Comparison of ENCODE assay signal across 8 cellular contexts in genomic region chr6:83193747-83194582, GRCh38. TPM values are rescaled to one million over a fixed set of nuclear protein-coding genes. Genes with fewer than 3 reads are reported as not detected.
DNase-seq lines count a peak whose midpoint lies in the region; ATAC-seq and TF ChIP-seq lines count a peak whose summit lies in the region.

No MANE protein-coding gene starts in this region.

- POLR2A ChIA-PET in HCT116 (lab: Charles Lee) = interaction anchor here (0.7 kb wide), 1 partner anchor 28 kb away, joined by 3 read pairs; no protein-coding TSS in a partner anchor

- CTCF ChIA-PET in HCT116 (lab: Charles Lee) = interaction anchor here (2.0 kb wide), 1 partner anchor 127 kb away, joined by 5 read pairs; no protein-coding TSS in a partner anchor

- 4 to 20% methylated on average over 9 to 44 of the region's 44 CpGs for WGBS in endodermal cell (ENCODE audit: insufficient coverage in 1 of 2, insufficient read length in 1 of 2), 2 experiments
- 3% methylated on average over 33 of the region's 44 CpGs for whole genome bisulfite sequencing in suprapubic skin

- no peaks in the 10 kb centered on the region for H3K9me3 Mint-ChIP-seq in endodermal cell

- peak; percentile 73 for ATAC-seq in HCT116

- H3K36me3 Mint-ChIP-seq in endodermal cell (ENCODE audit: low read depth) = peaks cover 46% of the 10 kb centered on the region

- TF ChIP-seq EP300 in suprapubic skin (IDR thresholded peaks at IDR 0.05) = no peak

- H3K4me3 ChIP-seq in HCT116 (replicated peaks in 1 of 2; ENCODE audit: low read depth in 1 of 2, low read length in 2 of 2) (peak overlapping the region; percentile 79 to 84), endodermal cell (ENCODE audit: low read length) (peak overlapping the region; percentile 99), suprapubic skin (peak overlapping the region; percentile 96)

- H3K79me2 ChIP-seq in HCT116 (ENCODE audit: insufficient read depth, low read length) = peaks cover 38% of the 10 kb centered on the region

- H3K27me3 Mint-ChIP-seq in endodermal cell (ENCODE audit: insufficient read depth) = no peaks in the 10 kb centered on the region

- peak overlapping the region; percentile 91 for H3K4me2 ChIP-seq in HCT116 (ENCODE audit: low read length)

- H3K27ac ChIP-seq in HCT116 (ENCODE audit: low read depth, low read length) (peak overlapping the region; percentile 72; the same call in 1 of the 2 replicates), endodermal cell (ENCODE audit: low read depth, low read length) (peak overlapping the region; percentile 54), suprapubic skin (peak overlapping the region; percentile 49)

- DNase-seq in DMS 273 (lab: John Stamatoyannopoulos, UW; ENCODE audit: unreplicated experiment) (peak; percentile 61), DMS 273 treated with DMSO at 0.1 percent for 48 hours (lab: John Stamatoyannopoulos, UW) (no peak), HCT116 (ENCODE audit: low read depth, low spot score) (peak; percentile 21), NCI-H1105 (lab: John Stamatoyannopoulos, UW) (peak; percentile 69), endodermal cell (peak; percentile 94), mesenteric fat pad (ENCODE audit: low spot score) (peak; percentile 90), suprapubic skin (ENCODE audit: low spot score in 2 of 2) (peak; percentile 77 to 80)
- DNase-seq in activated CD4-positive, alpha-beta T cell treated with anti-CD3 and anti-CD28 coated beads, Interleukin-2, amount 50 U/mL, for 4 hours = peak; percentile 1

- no TSS peak for BruUV-seq in HCT116 (replicated peaks; lab: Mats Ljungman, UMichigan)

- TF ChIP-seq RAD21 in HCT116 (IDR thresholded peaks at IDR 0.05; ENCODE audit: low read depth) = no peak

- H3K36me3 ChIP-seq in HCT116 (ENCODE audit: control insufficient read depth in 1 of 2, insufficient read depth in 2 of 2, low read length in 2 of 2) (peaks cover 0 to 7% of the 10 kb centered on the region in 2 experiments; a peak in 3 of 4 replicates), endodermal cell (ENCODE audit: control insufficient read depth, insufficient read depth, low read length) (peaks cover 45% of the 10 kb centered on the region), suprapubic skin (peaks cover 16% of the 10 kb centered on the region)

- intact Hi-C loops in HCT116 (cut with micrococcal nuclease) = no loop called here

- RAD21 ChIA-PET in HCT116 (lab: Charles Lee; ENCODE audit: low non-redundant PET in 1 of 2, low total read pairs in 2 of 2, uncharacterized antibody in 2 of 2, unreplicated experiment in 2 of 2) = interaction anchor here in 1 of 2 experiments (0.7 to 0.8 kb wide), 2 partner anchors 21 to 321 kb away, joined by 3 to 4 read pairs; no protein-coding TSS in a partner anchor

- peak overlapping the region; percentile 84 for H2AFZ ChIP-seq in HCT116 (ENCODE audit: low read depth, low read length, poor library complexity, severe bottlenecking)

- TF ChIP-seq POLR2A in HCT116 (IDR thresholded peaks at IDR 0.05; ENCODE audit: borderline replicate concordance, extremely low read depth, insufficient read depth, insufficient read length) (no peak), suprapubic skin (IDR thresholded peaks at IDR 0.05) (no peak)

- peak overlapping the region; percentile 98 for H3K4me3 Mint-ChIP-seq in endodermal cell

- H3K27me3 ChIP-seq in HCT116 (ENCODE audit: insufficient read depth, low read length) = no peaks in the 10 kb centered on the region
- H3K27me3 ChIP-seq in endodermal cell (ENCODE audit: control insufficient read depth, insufficient read depth, low read length, poor library complexity, severe bottlenecking) = no peaks in the 10 kb centered on the region
- no peaks in the 10 kb centered on the region for H3K27me3 ChIP-seq in suprapubic skin

- H3K9ac ChIP-seq in HCT116 (ENCODE audit: low read length) (peak overlapping the region; percentile 77), endodermal cell (ENCODE audit: extremely low read depth, low read length, poor library complexity, severe bottlenecking) (peak overlapping the region; percentile 97)

- no peaks in the 10 kb centered on the region for H3K9me3 ChIP-seq in HCT116 (ENCODE audit: control insufficient read depth in 1 of 2, insufficient read depth in 1 of 2, low read depth in 1 of 2, low read length in 2 of 2)
- peaks cover 6% of the 10 kb centered on the region for H3K9me3 ChIP-seq in endodermal cell (ENCODE audit: control insufficient read depth, low read length)
- no peaks in the 10 kb centered on the region for H3K9me3 ChIP-seq in suprapubic skin

- H3K4me1 Mint-ChIP-seq in endodermal cell = peaks cover 29% of the 10 kb centered on the region

- peaks cover 3 to 11% of the 10 kb centered on the region in 2 experiments; a peak in 3 of 4 replicates for H3K4me1 ChIP-seq in HCT116 (ENCODE audit: control insufficient read depth in 1 of 2, insufficient read depth in 2 of 2, low read length in 2 of 2)
- no peaks in the 10 kb centered on the region for H3K4me1 ChIP-seq in endodermal cell (ENCODE audit: control insufficient read depth, insufficient read depth, low read length)
- H3K4me1 ChIP-seq in suprapubic skin = peaks cover 19% of the 10 kb centered on the region

- peak overlapping the region; percentile 85 for H3K27ac Mint-ChIP-seq in endodermal cell

- H3K9me2 ChIP-seq in HCT116 (ENCODE audit: insufficient read depth) = no peaks in the 10 kb centered on the region

- TF ChIP-seq CTCF in HCT116 (IDR thresholded peaks at IDR 0.05 in 2 of 3, conservative IDR thresholded peaks at IDR 0.05 in 1 of 3; ENCODE audit: borderline replicate concordance in 1 of 3, insufficient read depth in 1 of 3, low read depth in 2 of 3, low read length in 2 of 3) (no peak), endodermal cell (conservative IDR thresholded peaks at IDR 0.05) (no peak), suprapubic skin (IDR thresholded peaks at IDR 0.05) (no peak)

- no peaks in the 10 kb centered on the region; the same call in 1 of the 2 replicates for H4K20me1 ChIP-seq in HCT116 (ENCODE audit: insufficient read depth)

TF ChIP-seq in HCT116, 20 proteins besides CTCF, POLR2A, EP300 and RAD21:
- TF ChIP-seq EZH2phosphoT487 (IDR thresholded peaks at IDR 0.05; ENCODE audit: borderline replicate concordance) (no peak), EGR1 (IDR thresholded peaks at IDR 0.05; ENCODE audit: low read depth) (no peak)

RNA-seq across cellular contexts. Expression of gene RWDD2A, which starts 0.8 kb away (rescaled TPM):
- total RNA-seq in HCT116 (2021; ENCODE audit: unreplicated experiment) (3.6 TPM), endodermal cell (1 to 10 TPM; 6.0 to 8.1 TPM), mesenteric fat pad (5.7 TPM), suprapubic skin (1 to 10 TPM in 3 of 4 donors, under 1 TPM in 1; 0.95 to 3.5 (median 1.6) TPM)
- 2.8 and 3.1 TPM in 2 replicates for polyA plus RNA-seq in HCT116 (2012)
- 5.9 TPM for polyA plus RNA-seq in endodermal cell (2013, experiment 1 of 2)
- polyA plus RNA-seq in endodermal cell (2013, experiment 2 of 2) = 6.5 TPM

RNA-seq across cellular contexts. Expression of gene PGM3, which starts 0.9 kb away (rescaled TPM):
- total RNA-seq in HCT116 (2021; ENCODE audit: unreplicated experiment) (63.5 TPM), endodermal cell (100 to 1,000 TPM in 1 of 2 donors, 10 to 100 TPM in 1; 78.3 to 101 TPM), mesenteric fat pad (146 TPM), suprapubic skin (10 to 100 TPM in 3 of 4 donors, 1 to 10 TPM in 1; 9.6 to 18.6 (median 13.8) TPM)
- polyA plus RNA-seq in HCT116 (2012) = 48.5 and 63.5 TPM in 2 replicates
- 44.9 TPM for polyA plus RNA-seq in endodermal cell (2013, experiment 1 of 2)
- 44.9 TPM for polyA plus RNA-seq in endodermal cell (2013, experiment 2 of 2)
